ENCODE assay signal across 7 cellular contexts in genomic region chr11:32829680-32830412, GRCh38. TPM values are rescaled to one million over a fixed set of nuclear protein-coding genes. Genes with fewer than 3 reads are reported as not detected.
DNase-seq lines count a peak whose midpoint lies in the region; ATAC-seq and TF ChIP-seq lines count a peak whose summit lies in the region.

TSS of gene PRRG4 (plus strand) at chr11:32829927. CDS start at chr11:32830530, 603 bp downstream.

- H3K9ac ChIP-seq in IMR-90 (ENCODE audit: low read depth, low read length) = no peak within 1 kb of the TSS; the same call in 1 of the 2 replicates
- peak within 1 kb of the TSS; percentile 69 to 94 for H3K9ac ChIP-seq in duodenal mucosa (ENCODE audit: low read depth in 1 of 2, low read length in 2 of 2)

- in situ Hi-C loops in IMR-90 (cut with MboI; ENCODE audit: low sequenced_read_pairs) = loop anchor here (25.0 kb wide), 1 partner anchor 232 kb away; no protein-coding TSS in a partner anchor

- H3K4ac ChIP-seq in IMR-90 (ENCODE audit: low read depth, low read length) = no peak within 1 kb of the TSS

- peak within 1 kb of the TSS; percentile 95 for H3K4me2 ChIP-seq in IMR-90 (ENCODE audit: low read depth, low read length)

- CTCF ChIA-PET in IMR-90 (lab: Yijun Ruan, JAX) = interaction anchor here (0.6 kb wide), 1 partner anchor 63 kb away, joined by 3 read pairs; no protein-coding TSS in a partner anchor

- H3K18ac ChIP-seq in IMR-90 (ENCODE audit: low read depth, low read length) = no peak within 1 kb of the TSS

- H3K4me1 ChIP-seq in IMR-90 (ENCODE audit: control insufficient read depth, insufficient read depth, low read length) (peaks cover 4% of the 10 kb centered on the region; the same call in 1 of the 2 replicates), duodenal mucosa (ENCODE audit: control insufficient read depth in 1 of 2, insufficient read depth in 2 of 2, low read length in 2 of 2) (peaks cover 0 to 15% of the 10 kb centered on the region in 2 donors), lung (ENCODE audit: control insufficient read depth in 2 of 2, insufficient read depth in 2 of 2, low read length in 2 of 2) (no peaks in the 10 kb centered on the region)

- no peak within 1 kb of the TSS for H3K14ac ChIP-seq in IMR-90 (replicated peaks; ENCODE audit: low read depth, low read length)

- 5% methylated on average over 56 of the region's 85 CpGs; no CpG with 5 or more reads in 1 of the 2 experiments for WGBS in IMR-90 (ENCODE audit: extremely low coverage in 2 of 2, insufficient read length in 1 of 2), 2 experiments
- whole genome bisulfite sequencing in lung, 2 donors = 1 to 2% methylated on average over 56 to 85 of the region's 85 CpGs

- H2AFZ ChIP-seq in IMR-90 (replicated peaks; ENCODE audit: low read length, poor library complexity) = peak within 1 kb of the TSS; percentile 71

- no peak within 1 kb of the TSS for H2AK5ac ChIP-seq in IMR-90 (ENCODE audit: low read depth, low read length)

- peak within 1 kb of the TSS; percentile 97 for H3K4me3 ChIP-seq in GM12865 (ENCODE audit: low read depth, low read length)
- H3K4me3 ChIP-seq in IMR-90 (ENCODE audit: insufficient read depth, low read depth, low read length) = peak within 1 kb of the TSS; percentile 92
- peak within 1 kb of the TSS; percentile 69 to 91 for H3K4me3 ChIP-seq in duodenal mucosa (ENCODE audit: low read depth in 1 of 2, low read length in 2 of 2)
- H3K4me3 ChIP-seq in lung = peak within 1 kb of the TSS; percentile 53

- no peak for TF ChIP-seq POLR2A in IMR-90 (IDR thresholded peaks at IDR 0.05; ENCODE audit: low read depth, low read length)

- H3K27me3 ChIP-seq in IMR-90 (ENCODE audit: control insufficient read depth, insufficient read depth, low read length) (peaks cover 43% of the 10 kb centered on the region), duodenal mucosa (ENCODE audit: control insufficient read depth in 1 of 2, insufficient read depth in 2 of 2, low read length in 2 of 2) (no peaks in the 10 kb centered on the region), lung (ENCODE audit: control insufficient read depth, insufficient read depth) (no peaks in the 10 kb centered on the region)

- no peak within 1 kb of the TSS for H3K23ac ChIP-seq in IMR-90 (ENCODE audit: low read depth, low read length)

- no peak within 1 kb of the TSS for H3K27ac Mint-ChIP-seq in T-helper 17 cell

- peak within 1 kb of the TSS; percentile 87 for H3K4me3 Mint-ChIP-seq in T-helper 17 cell

- peak; percentile 71 for ATAC-seq in GM21619 (IDR thresholded peaks at IDR 0.05; ENCODE audit: unreplicated experiment)
- peak; percentile 88 for ATAC-seq in IMR-90 (ENCODE audit: low read depth)
- ATAC-seq in T-helper 17 cell = peak; percentile 68
- peak; percentile 95 for ATAC-seq in lung (ENCODE audit: insufficient read depth, low FRiP score)

- no peaks in the 10 kb centered on the region for H3K36me3 ChIP-seq in IMR-90 (ENCODE audit: control insufficient read depth, insufficient read depth, low read length)
- peaks cover 0 to 3% of the 10 kb centered on the region in 2 donors for H3K36me3 ChIP-seq in duodenal mucosa (ENCODE audit: control insufficient read depth in 1 of 2, insufficient read depth in 2 of 2, low read length in 2 of 2)
- no peaks in the 10 kb centered on the region for H3K36me3 ChIP-seq in lung (ENCODE audit: control insufficient read depth in 2 of 2, insufficient read depth in 2 of 2, low read length in 2 of 2)

- no peaks in the 10 kb centered on the region for H3K79me1 ChIP-seq in IMR-90 (ENCODE audit: low read depth in 1 of 2, low read length in 2 of 2)

- H4K20me1 ChIP-seq in IMR-90 (ENCODE audit: insufficient read depth, low read length) = no peaks in the 10 kb centered on the region

- no peak within 1 kb of the TSS for H2AK9ac ChIP-seq in IMR-90 (replicated peaks; ENCODE audit: low read depth, low read length, poor library complexity)

- intact Hi-C loops in IMR-90 (cut with micrococcal nuclease) = no loop called here

- TF ChIP-seq RAD21 in IMR-90 (IDR thresholded peaks at IDR 0.05; ENCODE audit: low read length) = no peak

- no peak within 1 kb of the TSS for H4K91ac ChIP-seq in IMR-90 (ENCODE audit: insufficient read depth, low read depth, low read length)

- H2BK5ac ChIP-seq in IMR-90 (ENCODE audit: low read depth, low read length, poor library complexity, severe bottlenecking) = no peak within 1 kb of the TSS

- H3K9me3 ChIP-seq in IMR-90 (ENCODE audit: control insufficient read depth, insufficient read depth, low read length) (no peaks in the 10 kb centered on the region), T-helper 17 cell (ENCODE audit: control insufficient read depth, low read length, poor library complexity, severe bottlenecking) (no peaks in the 10 kb centered on the region), duodenal mucosa (ENCODE audit: control insufficient read depth in 1 of 2, low read length in 2 of 2) (no peaks in the 10 kb centered on the region), lung (ENCODE audit: control insufficient read depth in 2 of 2, insufficient read depth in 1 of 2, low read length in 1 of 2) (no peaks in the 10 kb centered on the region)

- peaks cover 9% of the 10 kb centered on the region for H3K4me1 Mint-ChIP-seq in T-helper 17 cell

- no TSS peak for BruUV-seq in IMR-90 (replicated peaks; lab: Mats Ljungman, UMichigan)

- H4K8ac ChIP-seq in IMR-90 (ENCODE audit: low read depth in 2 of 2, low read length in 2 of 2) = no peak within 1 kb of the TSS

- no peak within 1 kb of the TSS for H2BK120ac ChIP-seq in IMR-90 (ENCODE audit: low read depth, low read length)

- H3K27ac ChIP-seq in IMR-90 (ENCODE audit: insufficient read depth, low read length) (no peak within 1 kb of the TSS), duodenal mucosa (ENCODE audit: low read depth, low read length) (peak within 1 kb of the TSS; percentile 79), lung (ENCODE audit: low read depth in 1 of 2, low read length in 1 of 2) (peak within 1 kb of the TSS in 1 of 2 donors; percentile 84)

- no peak within 1 kb of the TSS for H2BK15ac ChIP-seq in IMR-90 (ENCODE audit: low read depth, low read length)

- H3K27me3 Mint-ChIP-seq in T-helper 17 cell = peaks cover 42% of the 10 kb centered on the region

- H3K9me1 ChIP-seq in IMR-90 (ENCODE audit: insufficient read depth, low read length) = no peaks in the 10 kb centered on the region

- TF ChIP-seq CTCF in GM12865 (IDR thresholded peaks at IDR 0.05; ENCODE audit: insufficient read depth, low read depth, low read length, missing control alignments) = no peak
- TF ChIP-seq CTCF in IMR-90 (conservative IDR thresholded peaks at IDR 0.05; ENCODE audit: low read depth, low read length) = no peak
- no peak for TF ChIP-seq CTCF in lung (IDR thresholded peaks at IDR 0.05; ENCODE audit: control extremely low read depth, extremely low read depth)

- DNase-seq in GM12865 (ENCODE audit: low read depth) = peak; percentile 78
- DNase-seq in IMR-90 = peak; percentile 16
- DNase-seq in T-helper 17 cell = no peak
- DNase-seq in lung (ENCODE audit: low spot score) = peak; percentile 80
- peak; percentile 32 to 34 for DNase-seq in stimulated activated CD8-positive, alpha-beta memory T cell treated with anti-CD3 and anti-CD28 coated beads, Interleukin-2, amount 100 ng/mL, for 48 hours (ENCODE audit: low read depth in 2 of 2)

- POLR2A ChIA-PET in IMR-90 (lab: Charles Lee; ENCODE audit: unreplicated experiment) = no interaction called here

- no peak within 1 kb of the TSS for H2BK20ac ChIP-seq in IMR-90 (ENCODE audit: low read depth, low read length)

- no peak within 1 kb of the TSS for H3K56ac ChIP-seq in IMR-90 (ENCODE audit: extremely low read depth, insufficient read depth, low read length)

- H4K5ac ChIP-seq in IMR-90 (ENCODE audit: low read depth, low read length) = no peak within 1 kb of the TSS

- peaks cover 3% of the 10 kb centered on the region for H3K36me3 Mint-ChIP-seq in T-helper 17 cell (ENCODE audit: low read depth)

- dilution Hi-C loops in IMR-90 (cut with HindIII; ENCODE audit: low sequenced_read_pairs, unreplicated experiment) = no loop called here

TF ChIP-seq in IMR-90, 13 proteins besides CTCF, POLR2A, EP300 and RAD21:
- no peak for TF ChIP-seq BHLHE40 (IDR thresholded peaks at IDR 0.05; ENCODE audit: low read depth, low read length)
- TF ChIP-seq USF2 (IDR thresholded peaks at IDR 0.05; ENCODE audit: low read depth, low read length) = no peak
- no peak for TF ChIP-seq SMC3 (IDR thresholded peaks at IDR 0.05; ENCODE audit: low read depth, low read length)
- no peak for TF ChIP-seq MAFK (IDR thresholded peaks at IDR 0.05; ENCODE audit: low read depth, low read length)
- no peak for TF ChIP-seq CHD1 (IDR thresholded peaks at IDR 0.05; ENCODE audit: low read depth, low read length)
- no peak for TF ChIP-seq MXI1 (IDR thresholded peaks at IDR 0.05; ENCODE audit: borderline replicate concordance, low read depth, low read length)
- no peak for TF ChIP-seq FOS (IDR thresholded peaks at IDR 0.05; ENCODE audit: low read depth, low read length)
- TF ChIP-seq MAZ (IDR thresholded peaks at IDR 0.05; ENCODE audit: borderline replicate concordance, low read depth, low read length) = no peak
- no peak for TF ChIP-seq NFE2L2 (IDR thresholded peaks at IDR 0.05; ENCODE audit: low read depth, low read length)

RNA-seq across cellular contexts. Expression of gene PRRG4, which starts in this region (rescaled TPM):
- total RNA-seq in IMR-90 (2012; rRNA removed) (not detected in 2 replicates), T-helper 17 cell (under 1 TPM in 1 of 2 donors, not detected in 1; 0.07 TPM), lung (1 to 10 TPM; 6.3 to 9.7 TPM)
- polyA plus RNA-seq in IMR-90 (2012; rRNA removed) (not detected in 2 replicates), lung (1 to 10 TPM; 4.7 to 5.8 TPM)
- polyA plus RNA-seq in IMR-90 (2012; cell fraction: cytosol; rRNA removed) = not detected in 2 replicates
- not detected in 2 replicates for polyA plus RNA-seq in IMR-90 (2012; cell fraction: nucleus; rRNA removed; ENCODE audit: low replicate concordance)

Comparison
In these comparisons a context has a peak if more than half of its experiments do, and no peak if none do; other contexts are left out.
1. Peak in DNase-seq, ATAC-seq, H3K4me3 ChIP-seq and H3K4me2 ChIP-seq in IMR-90; RNA of the gene not detected or under 1 TPM.
2. Peak in ATAC-seq in T-helper 17 cell; RNA of the gene not detected or under 1 TPM.
3. DNase-seq: peak in GM12865 (single experiment), lung (single experiment) and stimulated activated CD8-positive, alpha-beta memory T cell treated with anti-CD3 and anti-CD28 coated beads, Interleukin-2, amount 100 ng/mL, for 48 hours (2 of 2); none in T-helper 17 cell (0 of 3).
4. Peak in every context shown above with its lines, with median percentiles within 50 percentile points of each other: H3K4me3 ChIP-seq and ATAC-seq.